8 cellular contexts compared by ENCODE assay signal in genomic region chr4:186726440-186727148, GRCh38. TPM values are rescaled to one million over a fixed set of nuclear protein-coding genes. Genes with fewer than 3 reads are reported as not detected.
A peak's percentile ranks its signal among the peaks of the same experiment; 100 is the strongest.
DNase-seq lines count a peak whose midpoint lies in the region; ATAC-seq and TF ChIP-seq lines count a peak whose summit lies in the region.

No MANE protein-coding gene starts in this region.

- H4K20me1 ChIP-seq in PC-9 (ENCODE audit: insufficient read depth) = no peaks in the 10 kb centered on the region

- TF ChIP-seq POLR2A in right lobe of liver (IDR thresholded peaks at IDR 0.05) = peak; percentile 97
- peak; percentile 45 for TF ChIP-seq POLR2A in testis (IDR thresholded peaks at IDR 0.05)

- DNase-seq in activated CD8-positive, alpha-beta memory T cell treated with anti-CD3 and anti-CD28 coated beads, Interleukin-2, amount 10 ng/mL, durations not matched to agents 7 days and 5 days = no peak
- DNase-seq in activated CD8-positive, alpha-beta memory T cell treated with anti-CD3 and anti-CD28 coated beads for 24 hours = no peak
- DNase-seq in PC-9 (peak; percentile 56 to 80), dermis blood vessel endothelial cell (peak; percentile 33), right lobe of liver (peak; percentile 61 to 77 (median 74)), testis (peak; percentile 81), Kasumi-1 (lab: John Stamatoyannopoulos, UW) (no peak), CD1c-positive myeloid dendritic cell (ENCODE audit: extremely low spot score) (no peak)

- intact Hi-C loops in PC-9 (cut with micrococcal nuclease; ENCODE audit: unreplicated experiment) (loop anchor here (1.0 to 10.0 kb wide), 11 partner anchors 38 to 876 kb away; no protein-coding TSS in a partner anchor), right lobe of liver (cut with DNase I) (no loop called here), testis (cut with DNase I; ENCODE audit: low total_unique reads) (loop anchor here (10.0 kb wide), 1 partner anchor 52 kb away; no protein-coding TSS in a partner anchor)

- peak overlapping the region; percentile 93 for H3K4me2 ChIP-seq in PC-9

- H3K4me3 ChIP-seq in PC-9 (peak overlapping the region; percentile 98), right lobe of liver (peak overlapping the region; percentile 63 to 88 (median 72)), testis (peak overlapping the region; percentile 80 to 86)

- TF ChIP-seq CTCF in PC-9 (conservative IDR thresholded peaks at IDR 0.05) (no peak), right lobe of liver (IDR thresholded peaks at IDR 0.05) (peak in 3 of 4 donors; percentile 17 to 44 (median 38)), testis (IDR thresholded peaks at IDR 0.05) (no peak)

- H3K27ac ChIP-seq in PC-9 = peak overlapping the region; percentile 77
- peak overlapping the region; percentile 85 to 93 (median 87) for H3K27ac ChIP-seq in right lobe of liver
- peak overlapping the region; percentile 81 to 92 for H3K27ac ChIP-seq in testis

- peaks cover 15% of the 10 kb centered on the region; the same call in 1 of the 2 replicates for H3F3A ChIP-seq in PC-9 (ENCODE audit: insufficient read depth, low read depth)

- TSS peak; percentile 45 for BruUV-seq in PC-9 (replicated peaks; lab: Mats Ljungman, UMichigan)

- H3K4me1 ChIP-seq in PC-9 (replicated peaks; ENCODE audit: insufficient read depth) (peaks cover 40% of the 10 kb centered on the region), right lobe of liver (peaks cover 0 to 12% (median 0%) of the 10 kb centered on the region in 4 donors), testis (peaks cover 21% of the 10 kb centered on the region)

- peak overlapping the region; percentile 73 for H3K27ac Mint-ChIP-seq in activated CD8-positive, alpha-beta memory T cell treated with anti-CD3 and anti-CD28 coated beads, Interleukin-2, amount 10 ng/mL, durations not matched to agents 7 days and 5 days

- CTCF ChIA-PET in activated CD8-positive, alpha-beta memory T cell treated with anti-CD3 and anti-CD28 coated beads, Interleukin-2, amount 10 ng/mL, durations not matched to agents 7 days and 5 days (lab: Charles Lee) = no interaction called here
- CTCF ChIA-PET in PC-9 (lab: Charles Lee) = no interaction called here

- peaks cover 9% of the 10 kb centered on the region for H3K4me1 Mint-ChIP-seq in activated CD8-positive, alpha-beta memory T cell treated with anti-CD3 and anti-CD28 coated beads, Interleukin-2, amount 10 ng/mL, durations not matched to agents 7 days and 5 days

- peaks cover 22% of the 10 kb centered on the region for H3K79me2 ChIP-seq in PC-9 (ENCODE audit: low read depth)

- WGBS in right lobe of liver (ENCODE audit: insufficient coverage, low coverage, low lambda C conversion rate, missing lambda C conversion rate) = 6% methylated on average over 30 of the region's 80 CpGs
- WGBS in testis, 2 donors = 0 to 1% methylated on average over 7 to 32 of the region's 80 CpGs

- H3K4me3 Mint-ChIP-seq in activated CD8-positive, alpha-beta memory T cell treated with anti-CD3 and anti-CD28 coated beads, Interleukin-2, amount 10 ng/mL, durations not matched to agents 7 days and 5 days = peak overlapping the region; percentile 43

- H3K27me3 ChIP-seq in PC-9 (ENCODE audit: insufficient read depth, low read depth) (no peaks in the 10 kb centered on the region), right lobe of liver (no peaks in the 10 kb centered on the region), testis (no peaks in the 10 kb centered on the region)

- peaks cover 56% of the 10 kb centered on the region for H3K27me3 Mint-ChIP-seq in activated CD8-positive, alpha-beta memory T cell treated with anti-CD3 and anti-CD28 coated beads, Interleukin-2, amount 10 ng/mL, durations not matched to agents 7 days and 5 days

- POLR2A ChIA-PET in PC-9 (lab: Charles Lee; ENCODE audit: unreplicated experiment) = no interaction called here

- H3K36me3 ChIP-seq in PC-9 (ENCODE audit: low read depth) (no peaks in the 10 kb centered on the region), right lobe of liver (no peaks in the 10 kb centered on the region), testis (ENCODE audit: low read depth, missing control alignments) (no peaks in the 10 kb centered on the region)

- H2AFZ ChIP-seq in PC-9 = peak overlapping the region; percentile 98

- no peak for ATAC-seq in activated CD8-positive, alpha-beta memory T cell treated with anti-CD3 and anti-CD28 coated beads, Interleukin-2, amount 10 ng/mL, durations not matched to agents 7 days and 5 days
- peak; percentile 53 to 62 (median 54) for ATAC-seq in right lobe of liver

- H3K36me3 Mint-ChIP-seq in activated CD8-positive, alpha-beta memory T cell treated with anti-CD3 and anti-CD28 coated beads, Interleukin-2, amount 10 ng/mL, durations not matched to agents 7 days and 5 days = peaks cover 17% of the 10 kb centered on the region

- no peaks in the 10 kb centered on the region for H3K9me3 Mint-ChIP-seq in activated CD8-positive, alpha-beta memory T cell treated with anti-CD3 and anti-CD28 coated beads, Interleukin-2, amount 10 ng/mL, durations not matched to agents 7 days and 5 days (ENCODE audit: low read depth)

- H3K9me3 ChIP-seq in PC-9 (ENCODE audit: insufficient read depth, low read depth) = no peaks in the 10 kb centered on the region
- H3K9me3 ChIP-seq in right lobe of liver = no peaks in the 10 kb centered on the region
- H3K9me3 ChIP-seq in testis = no peaks in the 10 kb centered on the region

- no peaks in the 10 kb centered on the region for H3K9me2 ChIP-seq in PC-9 (ENCODE audit: insufficient read depth)

RNA-seq across cellular contexts. Expression of gene FAT1, which starts 2.9 kb away (rescaled TPM):
- total RNA-seq in activated CD8-positive, alpha-beta memory T cell treated with anti-CD3 and anti-CD28 coated beads, Interleukin-2, amount 10 ng/mL, durations not matched to agents 7 days and 5 days = under 1 TPM in 1 of 2 experiments, not detected in 1; 0.05 TPM
- total RNA-seq in PC-9 (2021) (59.5 and 73.2 TPM in 2 replicates), dermis blood vessel endothelial cell (2.8 and 16.0 TPM in 2 replicates), right lobe of liver (100 to 1,000 TPM in 2 of 6 experiments, 10 to 100 TPM in 4; 32.9 to 173 (median 69.7) TPM), testis (100 to 1,000 TPM; 118 to 157 TPM)
- polyA plus RNA-seq in testis (ENCODE audit: insufficient read depth, low read depth, low replicate concordance) = 51.5 TPM

Comparison
In these comparisons a context has a peak if more than half of its experiments do, and no peak if none do; other contexts are left out.
1. DNase-seq: peak in PC-9 (2 of 2), dermis blood vessel endothelial cell (single experiment), right lobe of liver (3 of 3) and testis (single experiment); none in activated CD8-positive, alpha-beta memory T cell treated with anti-CD3 and anti-CD28 coated beads, Interleukin-2, amount 10 ng/mL, durations not matched to agents 7 days and 5 days (single experiment), activated CD8-positive, alpha-beta memory T cell treated with anti-CD3 and anti-CD28 coated beads for 24 hours (single experiment), Kasumi-1 (0 of 2) and CD1c-positive myeloid dendritic cell (single experiment).
2. CTCF ChIP-seq: peak in right lobe of liver (3 of 4); none in PC-9 (single experiment) and testis (0 of 3).
3. intact Hi-C loops: an anchor here in PC-9 (1.0 to 10.0 kb wide) and testis (10.0 kb wide); none called in right lobe of liver.
4. Peak in every context shown above with its lines, with median percentiles within 50 percentile points of each other: H3K27ac ChIP-seq and H3K4me3 ChIP-seq.